8 cellular contexts compared by ENCODE assay signal in the genomic region with DNA sequence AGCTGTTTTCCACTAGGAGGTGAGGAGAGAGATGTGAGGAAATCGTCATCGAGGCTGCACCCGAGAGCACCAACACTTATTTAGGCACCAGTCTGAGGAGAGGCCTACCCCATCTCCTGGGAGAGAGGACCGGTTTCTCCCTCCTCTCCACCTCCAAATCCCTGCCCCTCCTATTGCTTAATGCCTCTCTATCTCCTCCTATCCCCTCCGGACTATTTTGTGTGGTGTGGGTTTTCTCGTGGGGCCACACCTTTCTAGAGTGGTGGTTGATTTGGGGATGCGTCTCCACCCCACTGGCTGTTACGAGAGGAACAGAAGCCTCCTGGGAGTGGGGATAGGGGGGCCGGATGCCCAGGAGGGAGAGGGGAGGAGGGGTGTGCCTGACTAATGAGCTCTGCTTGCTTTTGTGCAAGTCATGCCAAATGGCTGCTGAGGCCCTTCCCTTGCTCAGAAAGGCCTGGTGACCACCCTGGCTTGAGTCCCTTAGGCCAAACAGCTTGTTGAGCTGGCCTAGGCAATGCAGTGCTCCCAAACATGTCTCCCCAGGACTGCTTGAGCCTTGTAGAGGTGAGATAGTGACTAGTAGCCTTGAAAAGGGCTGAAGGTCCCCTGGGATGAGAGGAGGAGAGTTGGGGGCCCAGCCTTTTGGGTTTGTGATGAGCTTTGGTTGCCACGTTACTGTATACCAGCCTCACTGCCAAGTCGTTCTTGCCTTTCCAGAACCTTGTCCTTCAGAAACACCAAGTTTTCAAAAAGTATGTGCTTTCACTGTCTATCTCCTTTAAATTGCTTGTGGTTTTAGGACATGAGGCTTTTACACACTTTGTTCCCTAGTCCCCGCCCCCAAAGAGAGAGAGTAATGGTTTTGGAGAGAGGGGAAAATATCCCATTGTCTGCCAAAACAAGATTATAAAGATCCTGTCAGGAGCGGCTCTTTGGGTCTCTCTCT. TPM values are rescaled to one million over a fixed set of nuclear protein-coding genes. Genes with fewer than 3 reads are reported as not detected.
DNase-seq lines count a peak whose midpoint lies in the region; ATAC-seq and TF ChIP-seq lines count a peak whose summit lies in the region.

No MANE protein-coding gene starts in this region.

- H3K27ac ChIP-seq in A673 (ENCODE audit: low read depth, low read length, poor library complexity, severe bottlenecking), result peak overlapping the region; percentile 93

- peak overlapping the region; percentile 94 for H3K4me2 ChIP-seq in Loucy (ENCODE audit: low read depth, low read length, poor library complexity, severe bottlenecking)

- peak overlapping the region; percentile 77 for H3K4me3 ChIP-seq in A673 (ENCODE audit: low read depth, low read length, poor library complexity, severe bottlenecking)
- H3K4me3 ChIP-seq in Loucy (ENCODE audit: low read length, poor library complexity, severe bottlenecking), result peak overlapping the region; percentile 98
- peak overlapping the region; percentile 82 for H3K4me3 ChIP-seq in WI38 (ENCODE audit: low read depth, low read length)
- peak overlapping the region; percentile 71 to 84 for H3K4me3 ChIP-seq in cardiac fibroblast (replicated peaks in 1 of 2; ENCODE audit: low read depth in 2 of 2, low read length in 2 of 2)

- H3K9me3 ChIP-seq in A673 (ENCODE audit: low read depth, low read length, poor library complexity, severe bottlenecking) (no peaks in the 10 kb centered on the region), Loucy (ENCODE audit: insufficient read depth, low read depth, low read length) (no peaks in the 10 kb centered on the region)

- CTCF ChIA-PET in A673 (lab: Charles Lee), result interaction anchor here (1.0 kb wide), 1 partner anchor 35 kb away, joined by 6 read pairs; no protein-coding TSS in a partner anchor

- H3K36me3 ChIP-seq in A673 (ENCODE audit: insufficient read depth, low read length, poor library complexity, severe bottlenecking), result no peaks in the 10 kb centered on the region
- no peaks in the 10 kb centered on the region for H3K36me3 ChIP-seq in Loucy (ENCODE audit: insufficient read depth, low read length)

- intact Hi-C loops in A673 (cut with micrococcal nuclease; ENCODE audit: unreplicated experiment), result loop anchor here (5.0 kb wide), 2 partner anchors 34 to 71 kb away; no protein-coding TSS in a partner anchor

- H3K9me2 ChIP-seq in Loucy (replicated peaks; ENCODE audit: low read depth, low read length), result no peaks in the 10 kb centered on the region

- no peak overlapping the region for H2AFZ ChIP-seq in Loucy (ENCODE audit: low read length)

- DNase-seq in A673 (ENCODE audit: low spot score) (peak; percentile 85), cardiac fibroblast (ENCODE audit: low read depth in 2 of 2) (peak; percentile 86 to 90), islet precursor cell (peak; percentile 78), NCI-H1417 (lab: John Stamatoyannopoulos, UW) (no peak)
- DNase-seq in stimulated activated CD4-positive, alpha-beta T cell treated with anti-CD3 and anti-CD28 coated beads, Interleukin-15, amount 100 ng/mL, for 24 hours, result peak; percentile 72

- no peaks in the 10 kb centered on the region for H3F3A ChIP-seq in Loucy (ENCODE audit: low read depth)

- BruUV-seq in A673 (replicated peaks; lab: Mats Ljungman, UMichigan), result no TSS peak

- H3K9ac ChIP-seq in Loucy (ENCODE audit: low read depth, low read length, poor library complexity, severe bottlenecking), result peak overlapping the region; percentile 99

- H3K4me1 ChIP-seq in A673 (ENCODE audit: insufficient read depth, low read length, poor library complexity, severe bottlenecking) (peaks cover 20% of the 10 kb centered on the region), Loucy (ENCODE audit: insufficient read depth, low read length, poor library complexity, severe bottlenecking) (peaks cover 37% of the 10 kb centered on the region)

- peaks cover 60% of the 10 kb centered on the region for H3K79me2 ChIP-seq in Loucy (ENCODE audit: insufficient read depth, low read length)

- TF ChIP-seq CTCF in A673 (conservative IDR thresholded peaks at IDR 0.05; ENCODE audit: low read depth, low read length) (no peak), Loucy (conservative IDR thresholded peaks at IDR 0.05; ENCODE audit: low read length) (no peak), WI38 (IDR thresholded peaks at IDR 0.05; ENCODE audit: low read depth, low read length) (no peak), cardiac fibroblast (IDR thresholded peaks at IDR 0.05; ENCODE audit: low read depth, low read length) (no peak)

- H3K27me3 ChIP-seq in A673 (replicated peaks; ENCODE audit: insufficient read depth, low read depth, low read length, poor library complexity) (no peaks in the 10 kb centered on the region), Loucy (ENCODE audit: insufficient read depth, low read length, poor library complexity, severe bottlenecking) (no peaks in the 10 kb centered on the region)

- POLR2A ChIA-PET in A673 (lab: Charles Lee; ENCODE audit: low non-redundant PET), result no interaction called here

- peak; percentile 39 for ATAC-seq in GM19043 (IDR thresholded peaks at IDR 0.05; ENCODE audit: low read depth, unreplicated experiment)

- H4K20me1 ChIP-seq in Loucy (ENCODE audit: insufficient read depth, low read length, poor library complexity, severe bottlenecking), result peaks cover 50% of the 10 kb centered on the region

RNA-seq across cellular contexts. Expression of gene MSN, which starts 1.2 kb away (rescaled TPM):
- total RNA-seq in A673 (2021), result 415 and 468 TPM in 2 replicates

Comparison
In these comparisons a context has a peak if more than half of its experiments do, and no peak if none do; other contexts are left out.
1. DNase-seq: peak in A673 (single experiment), cardiac fibroblast (2 of 2), islet precursor cell (single experiment) and stimulated activated CD4-positive, alpha-beta T cell treated with anti-CD3 and anti-CD28 coated beads, Interleukin-15, amount 100 ng/mL, for 24 hours (single experiment); none in NCI-H1417 (0 of 3).
2. Peak in every context shown above with its lines, with median percentiles within 50 percentile points of each other: H3K4me3 ChIP-seq.